8 cellular contexts compared by ENCODE assay signal in the genomic region with DNA sequence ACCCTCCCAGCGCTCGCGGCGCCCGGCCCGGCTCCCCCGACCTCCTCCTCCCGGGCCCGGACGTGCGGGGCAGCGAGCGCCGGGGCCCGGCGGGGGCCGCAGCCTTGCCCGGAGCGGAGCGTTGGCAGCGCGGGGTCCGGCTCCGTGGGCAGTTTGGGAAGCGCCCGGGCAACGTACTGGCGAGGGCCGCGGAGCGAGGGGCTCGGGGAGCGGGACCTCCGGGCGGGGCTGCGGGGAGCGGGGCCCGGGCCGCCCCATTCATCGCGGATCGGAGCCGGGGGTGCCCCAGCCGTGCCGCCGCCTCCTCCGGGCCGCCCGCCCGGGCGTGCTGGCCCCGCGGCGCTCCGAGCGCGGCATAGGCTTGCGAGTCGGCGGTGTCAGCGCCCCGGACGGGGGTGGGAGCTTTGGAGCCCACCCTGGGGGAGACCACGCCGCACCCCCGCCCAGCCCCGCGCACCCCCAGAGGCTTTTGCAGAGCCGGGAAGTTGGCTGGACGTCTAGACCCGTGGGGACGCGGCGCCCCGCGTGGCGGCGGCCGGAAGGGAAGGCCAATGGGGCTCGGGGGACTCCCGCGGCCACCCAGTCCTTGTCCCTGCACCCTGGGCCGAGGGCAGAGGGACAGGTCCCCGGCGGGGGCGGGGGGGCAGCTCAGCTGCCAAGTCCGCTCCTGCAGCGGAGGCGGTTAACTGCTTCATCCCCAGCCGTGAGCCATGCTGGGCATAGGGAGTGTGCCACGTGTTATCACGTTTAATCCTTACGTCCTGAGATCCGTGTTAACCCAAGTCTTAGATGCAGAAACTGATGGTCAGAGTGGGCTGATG. TPM values are rescaled to one million over a fixed set of nuclear protein-coding genes. Genes with fewer than 3 reads are reported as not detected.
A peak's percentile ranks its signal among the peaks of the same experiment; 100 is the strongest.
DNase-seq lines count a peak whose midpoint lies in the region; ATAC-seq, FAIRE-seq and TF ChIP-seq lines count a peak whose summit lies in the region.

No MANE protein-coding gene starts in this region.

- peaks cover 3 to 14% (median 7%) of the 10 kb centered on the region in 4 donors for H3K4me1 Mint-ChIP-seq in naive thymus-derived CD8-positive, alpha-beta T cell

- peak; percentile 39 for TF ChIP-seq CTCF in epithelial cell of proximal tubule (conservative IDR thresholded peaks at IDR 0.05; ENCODE audit: low read depth, low read length)

- no peak overlapping the region for H3K4me3 ChIP-seq in epithelial cell of proximal tubule (ENCODE audit: low read depth, low read length)

- H3K27ac Mint-ChIP-seq in naive thymus-derived CD8-positive, alpha-beta T cell, result no peak overlapping the region

- peak; percentile 20 to 35 for ATAC-seq in naive thymus-derived CD8-positive, alpha-beta T cell

- no peak for FAIRE-seq in GM12891 (lab: Jason Lieb, UNC)

- peaks cover 0 to 4% (median 0%) of the 10 kb centered on the region in 3 donors for H3K36me3 Mint-ChIP-seq in naive thymus-derived CD8-positive, alpha-beta T cell

- DNase-seq in AG20443 (ENCODE audit: low spot score) (peak; percentile 88), M059J (ENCODE audit: low read depth) (peak; percentile 51), epithelial cell of proximal tubule (ENCODE audit: low read depth) (no peak), NCI-H526 treated with DMSO at 0.1 percent for 48 hours (lab: John Stamatoyannopoulos, UW) (no peak), NCI-H345 (lab: John Stamatoyannopoulos, UW) (no peak), NCI-H446 (lab: John Stamatoyannopoulos, UW) (no peak), GM12891 (ENCODE audit: insufficient read length, low spot score) (no peak)
- DNase-seq in naive thymus-derived CD8-positive, alpha-beta T cell, result no peak

- H3K27me3 Mint-ChIP-seq in naive thymus-derived CD8-positive, alpha-beta T cell, result peaks cover 13 to 31% (median 23%) of the 10 kb centered on the region in 5 donors

- no peaks in the 10 kb centered on the region for H3K9me3 Mint-ChIP-seq in naive thymus-derived CD8-positive, alpha-beta T cell

- H3K4me3 Mint-ChIP-seq in naive thymus-derived CD8-positive, alpha-beta T cell, result peak overlapping the region in 3 of 10 donors; percentile 19 to 60 (median 30)

- TF ChIP-seq POLR2A in GM12891 (IDR thresholded peaks at IDR 0.05; ENCODE audit: low read depth, low read length), result no peak

- POLR2A ChIA-PET in naive thymus-derived CD8-positive, alpha-beta T cell (lab: Charles Lee), result no interaction called here

TF ChIP-seq in GM12891, 5 proteins besides CTCF, POLR2A, EP300 and RAD21:
- TF ChIP-seq PAX5 (IDR thresholded peaks at IDR 0.05; ENCODE audit: insufficient read depth, low read length, severe bottlenecking), result no peak
- TF ChIP-seq POLR2AphosphoS5 (IDR thresholded peaks at IDR 0.05; ENCODE audit: low read depth, low read length), result no peak
- TF ChIP-seq POU2F2 (IDR thresholded peaks at IDR 0.05; ENCODE audit: low read depth, low read length), result no peak
- no peak for TF ChIP-seq SPI1 (IDR thresholded peaks at IDR 0.05; ENCODE audit: low read depth, low read length)

RNA-seq across cellular contexts. Expression of a gene that starts 0.9 kb away (rescaled TPM):
- total RNA-seq in M059J (2014; rRNA removed; shearing (Covaris generic)), result 0.32 and 0.37 TPM in 2 replicates
- total RNA-seq in epithelial cell of proximal tubule, result 0.72 and 2.2 TPM in 2 replicates
- 1 to 10 TPM; 2.0 to 2.1 TPM for total RNA-seq in naive thymus-derived CD8-positive, alpha-beta T cell
- under 1 TPM; 0.01 to 0.10 (median 0.09) TPM for polyA plus RNA-seq in naive thymus-derived CD8-positive, alpha-beta T cell
- 0.26 TPM for polyA plus RNA-seq in GM12891 (2012; ENCODE audit: low read depth, missing spikeins)

Comparison
In these comparisons a context has a peak if more than half of its experiments do, and no peak if none do; other contexts are left out.
1. DNase-seq: peak in AG20443 (single experiment) and M059J (single experiment); none in epithelial cell of proximal tubule (single experiment), naive thymus-derived CD8-positive, alpha-beta T cell (0 of 10), NCI-H526 treated with DMSO at 0.1 percent for 48 hours (single experiment), NCI-H345 (single experiment), NCI-H446 (0 of 2) and GM12891 (single experiment).